Comparison of ENCODE assay signal across 19 cellular contexts in the genomic region with DNA sequence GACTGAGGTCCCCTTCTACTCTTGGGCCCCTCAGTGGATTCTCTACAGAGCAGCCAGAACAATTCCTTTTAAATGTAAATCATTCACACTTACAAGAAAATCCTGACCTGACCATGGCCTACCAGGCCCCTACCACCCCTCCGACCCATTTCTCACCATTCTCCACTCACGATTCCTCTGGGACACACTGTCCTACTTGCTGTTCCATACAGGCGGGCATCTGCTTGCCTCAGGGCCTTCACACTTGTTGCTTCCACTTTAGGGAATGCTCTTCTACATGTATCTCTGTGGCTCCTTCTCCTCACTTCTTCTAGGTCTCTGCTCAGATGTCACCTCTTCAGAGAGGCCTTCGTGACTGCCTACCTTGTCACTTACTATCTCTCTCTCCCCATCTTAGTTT. TPM values are rescaled to one million over a fixed set of nuclear protein-coding genes. Genes with fewer than 3 reads are reported as not detected.
DNase-seq lines count a peak whose midpoint lies in the region; ATAC-seq and TF ChIP-seq lines count a peak whose summit lies in the region.
"Had no signal": no experiment of that assay in that cellular context is flagged by ENCODE, and none has a peak within 500 bp of the region (broad histone marks: within the 10 kb centered on the region; RNA-seq: fewer than 3 reads in every experiment).

No MANE protein-coding gene starts in this region.

- H3K4me3 ChIP-seq in HEK293 (ENCODE audit: low read depth, low read length) = no peak overlapping the region
- no peak overlapping the region for H3K4me3 ChIP-seq in transverse colon
- H3K4me3 ChIP-seq in WERI-Rb-1 (ENCODE audit: low read depth, low read length) = no peak overlapping the region
- H3K4me3 ChIP-seq: BLaER1 had no signal

- H3K36me3 Mint-ChIP-seq in nephron progenitor cell (ENCODE audit: low read depth) = no peaks in the 10 kb centered on the region
- no peaks in the 10 kb centered on the region for H3K36me3 Mint-ChIP-seq in glutamatergic neuron (ENCODE audit: unreplicated experiment)
- H3K36me3 Mint-ChIP-seq: CD14-positive monocyte; CD4-positive, alpha-beta memory T cell; IgD-negative memory B cell had no signal

- H3K4me1 ChIP-seq in HEK293 (ENCODE audit: control insufficient read depth, insufficient read depth, low read length) (no peaks in the 10 kb centered on the region), transverse colon (peaks cover 0 to 15% (median 11%) of the 10 kb centered on the region in 4 donors)

- H3K4me1 Mint-ChIP-seq in nephron progenitor cell (peaks cover 49% of the 10 kb centered on the region), glutamatergic neuron (ENCODE audit: low read depth, unreplicated experiment) (no peaks in the 10 kb centered on the region)
- H3K4me1 Mint-ChIP-seq: IgD-negative memory B cell had no signal

- TF ChIP-seq CTCF in HEK293 (tag by site-specific recombination; IDR thresholded peaks at IDR 0.05) (no peak), nephron progenitor cell (IDR thresholded peaks at IDR 0.05) (no peak), transverse colon (IDR thresholded peaks at IDR 0.05) (no peak), glutamatergic neuron (IDR thresholded peaks at IDR 0.05; ENCODE audit: partially characterized antibody, unreplicated experiment) (no peak), WERI-Rb-1 (IDR thresholded peaks at IDR 0.05; ENCODE audit: low read depth, low read length) (no peak)

- CTCF ChIA-PET in HEK293 (lab: Yijun Ruan, JAX) = interaction anchor here (3.2 kb wide), 1 partner anchor 13 kb away, joined by 19 read pairs; no protein-coding TSS in a partner anchor

- H3K9me3 Mint-ChIP-seq in nephron progenitor cell = no peaks in the 10 kb centered on the region
- peaks cover 3% of the 10 kb centered on the region for H3K9me3 Mint-ChIP-seq in glutamatergic neuron (ENCODE audit: unreplicated experiment)
- H3K9me3 Mint-ChIP-seq: CD14-positive monocyte; CD4-positive, alpha-beta memory T cell; IgD-negative memory B cell had no signal

- no peaks in the 10 kb centered on the region for H3K9me3 ChIP-seq in HEK293 (ENCODE audit: control insufficient read depth, insufficient read depth, low read depth, low read length)
- no peaks in the 10 kb centered on the region for H3K9me3 ChIP-seq in transverse colon
- H3K9me3 ChIP-seq in WERI-Rb-1 (ENCODE audit: severe bottlenecking) = no peaks in the 10 kb centered on the region
- H3K9me3 ChIP-seq: BLaER1 had no signal

- peaks cover 38% of the 10 kb centered on the region for H3K27me3 Mint-ChIP-seq in nephron progenitor cell (ENCODE audit: low read depth, poor library complexity)
- peaks cover 13% of the 10 kb centered on the region for H3K27me3 Mint-ChIP-seq in glutamatergic neuron (ENCODE audit: unreplicated experiment)

- WGBS in transverse colon (ENCODE audit: low coverage in 1 of 2), 2 donors = 84 to 100% methylated on average over 1 to 4 of the region's 4 CpGs

- DNase-seq in nephron progenitor cell (no peak), transverse colon (no peak), sciatic nerve (ENCODE audit: low spot score) (no peak), glutamatergic neuron (no peak), WERI-Rb-1 (no peak)
- DNase-seq: Calu3; CD4-positive, alpha-beta memory T cell; DMS79 treated with DMSO at 0.1 percent for 48 hours; GF-D8; GOT3; H7; KBM-7 had no signal

- intact Hi-C loops in transverse colon (cut with DNase I; ENCODE audit: low total_unique reads) (no loop called here), sciatic nerve (cut with DNase I) (no loop called here)

- H3K27me3 ChIP-seq in transverse colon = peaks cover 4% of the 10 kb centered on the region
- no peaks in the 10 kb centered on the region for H3K27me3 ChIP-seq in WERI-Rb-1 (ENCODE audit: insufficient read depth, low read depth, severe bottlenecking)
- H3K27me3 ChIP-seq: BLaER1 had no signal

- no peak for ATAC-seq in sciatic nerve
- ATAC-seq: HCT116, HepG2 had no signal

- H3K27ac Mint-ChIP-seq in nephron progenitor cell = peak overlapping the region; percentile 14
- H3K27ac Mint-ChIP-seq in glutamatergic neuron (ENCODE audit: unreplicated experiment) = no peak overlapping the region
- H3K27ac Mint-ChIP-seq: CD14-positive monocyte; CD4-positive, alpha-beta memory T cell; IgD-negative memory B cell had no signal

- H3K27ac ChIP-seq in HEK293 (ENCODE audit: extremely low read depth, low read depth, low read length) (no peak overlapping the region), transverse colon (peak overlapping the region in 3 of 4 donors; percentile 83 to 85 (median 84)), WERI-Rb-1 (no peak overlapping the region)
- H3K27ac ChIP-seq: BLaER1 had no signal

- POLR2A ChIA-PET in HEK293 (lab: Yijun Ruan, JAX) = no interaction called here

- H3K4me3 Mint-ChIP-seq in nephron progenitor cell (no peak overlapping the region), glutamatergic neuron (ENCODE audit: unreplicated experiment) (no peak overlapping the region)
- H3K4me3 Mint-ChIP-seq: CD4-positive, alpha-beta memory T cell; IgD-negative memory B cell had no signal

- TF ChIP-seq POLR2A in transverse colon (IDR thresholded peaks at IDR 0.05) = no peak

- H3K36me3 ChIP-seq in HEK293 (ENCODE audit: control insufficient read depth in 2 of 2, insufficient read depth in 1 of 2, low read length in 2 of 2) = no peaks in the 10 kb centered on the region
- no peaks in the 10 kb centered on the region for H3K36me3 ChIP-seq in transverse colon
- H3K36me3 ChIP-seq in WERI-Rb-1 = no peaks in the 10 kb centered on the region
- H3K36me3 ChIP-seq: BLaER1 had no signal

- TF ChIP-seq EP300 in transverse colon (IDR thresholded peaks at IDR 0.05; ENCODE audit: low read depth) = no peak

- in situ Hi-C loops in transverse colon (cut with MboI; ENCODE audit: low pct_ligation_motif_present in 1 of 4, low pct_unique_long_range_greater_than_20kb in 1 of 4, low sequenced_read_pairs in 3 of 4) = no loop called here

TF ChIP-seq in HEK293, 187 proteins besides CTCF, POLR2A, EP300 and RAD21:
- TF ChIP-seq SCRT2 (tag by site-specific recombination; IDR thresholded peaks at IDR 0.05) = peak; percentile 69; the same call in 1 of the 2 replicates
- TF ChIP-seq ZNF677 (tag by site-specific recombination; IDR thresholded peaks at IDR 0.05) = no peak
- TF ChIP-seq ZNF175 (tag by site-specific recombination; IDR thresholded peaks at IDR 0.05) = no peak
- no peak for TF ChIP-seq ZNF37A (tag by site-specific recombination; IDR thresholded peaks at IDR 0.05)

RNA-seq across cellular contexts. Expression of a gene that starts 3.4 kb away (rescaled TPM):
- total RNA-seq in transverse colon (1,000 to 10,000 TPM in 1 of 4 donors, 100 to 1,000 TPM in 3; 110 to 1,022 (median 157) TPM), sciatic nerve (not detected), glutamatergic neuron (ENCODE audit: unreplicated experiment) (not detected)
- total RNA-seq: A673; CD4-positive, alpha-beta memory T cell; HepG2 had no signal

RNA-seq across cellular contexts. Expression of a gene that starts 6.3 kb away (rescaled TPM):
- total RNA-seq in transverse colon (not detected), sciatic nerve (not detected), glutamatergic neuron (ENCODE audit: unreplicated experiment) (not detected)
- total RNA-seq: A673; Calu3; CD4-positive, alpha-beta memory T cell; HepG2 had no signal

Comparison
In these comparisons a context has a peak if more than half of its experiments do, and no peak if none do; other contexts are left out.
1. H3K27ac ChIP-seq: peak in transverse colon (3 of 4); none in HEK293 (single experiment) and WERI-Rb-1 (single experiment).
2. RNA of a gene that starts 3.4 kb away (total RNA-seq): 110 to 1,022 TPM in transverse colon; not detected in glutamatergic neuron (single experiment) and not detected in sciatic nerve (single experiment); every median in the first group is over 10 times any median in the second.